In the genomic region with DNA sequence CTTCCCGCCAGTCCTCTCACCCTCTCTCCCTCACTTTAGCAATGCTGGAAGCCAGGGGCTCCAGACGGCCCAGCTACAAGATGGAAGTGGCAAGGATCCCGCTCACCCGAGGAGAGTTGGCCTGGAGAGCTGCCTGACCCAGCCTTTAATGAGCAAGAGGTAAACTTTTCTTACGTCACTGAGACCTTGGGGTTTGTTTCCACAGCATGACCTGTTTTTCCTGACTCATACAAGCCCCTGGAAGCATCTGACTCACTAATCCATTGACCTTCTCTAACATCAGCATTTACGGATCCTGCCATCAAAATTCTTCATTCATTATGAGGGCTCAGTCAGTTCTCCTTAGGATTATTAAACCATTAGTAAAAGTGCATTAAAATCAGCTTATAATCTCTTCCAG, we compare ENCODE assay signal across 11 cellular contexts.
DNase-seq lines count a peak whose midpoint lies in the region; ATAC-seq and TF ChIP-seq lines count a peak whose summit lies in the region.
"Had no signal": no experiment of that assay in that cellular context is flagged by ENCODE, and none has a peak within 500 bp of the region (broad histone marks: within the 10 kb centered on the region; RNA-seq: fewer than 3 reads in every experiment).

No MANE protein-coding gene starts in this region.

- H3K9ac ChIP-seq in mesenchymal stem cell (ENCODE audit: low read length) = peak overlapping the region; percentile 65

- no peaks in the 10 kb centered on the region for H3K9me3 ChIP-seq in mesenchymal stem cell (ENCODE audit: control insufficient read depth, low read length)

- peak overlapping the region; percentile 41 for H3K27ac ChIP-seq in mesenchymal stem cell (ENCODE audit: low read length, poor library complexity, severe bottlenecking)

- no peak overlapping the region for H3K18ac ChIP-seq in mesenchymal stem cell (ENCODE audit: low read depth in 1 of 2, low read length in 2 of 2)

- ATAC-seq in HG03095 (IDR thresholded peaks at IDR 0.05; ENCODE audit: unreplicated experiment) = no peak

- H3K36me3 ChIP-seq in BJ (ENCODE audit: control insufficient read depth, insufficient read depth, low read length) = no peaks in the 10 kb centered on the region
- no peaks in the 10 kb centered on the region for H3K36me3 ChIP-seq in mesenchymal stem cell (ENCODE audit: control insufficient read depth in 1 of 2, insufficient read depth in 2 of 2, low read depth in 1 of 2, low read length in 2 of 2)

- H3K4me1 ChIP-seq in mesenchymal stem cell (ENCODE audit: control insufficient read depth, insufficient read depth, low read depth, low read length) = peaks cover 20% of the 10 kb centered on the region

- no peak overlapping the region for H3K23ac ChIP-seq in mesenchymal stem cell (ENCODE audit: low read length in 2 of 2)

- POLR2A ChIA-PET in BJ (lab: Charles Lee) = no interaction called here

- no peak overlapping the region for H3K4ac ChIP-seq in mesenchymal stem cell (ENCODE audit: low read depth in 1 of 2, low read length in 2 of 2)

- no peak overlapping the region for H2BK120ac ChIP-seq in mesenchymal stem cell (ENCODE audit: low read depth, low read length)

- no peak overlapping the region for H2AK5ac ChIP-seq in mesenchymal stem cell (ENCODE audit: low read length, severe bottlenecking)

- no peak overlapping the region for H4K8ac ChIP-seq in mesenchymal stem cell (ENCODE audit: low read length)

- CTCF ChIA-PET in BJ (lab: Yijun Ruan, JAX) = interaction anchor here (0.9 to 6.5 kb wide), 2 partner anchors 40 to 1032 kb away, joined by 3 to 71 read pairs; no protein-coding TSS in a partner anchor

- H2BK15ac ChIP-seq in mesenchymal stem cell (ENCODE audit: low read depth, poor library complexity, severe bottlenecking) = no peak overlapping the region

- no peaks in the 10 kb centered on the region for H3K79me1 ChIP-seq in mesenchymal stem cell (replicated peaks; ENCODE audit: low read length, poor library complexity, severe bottlenecking)

- no peak overlapping the region for H2AFZ ChIP-seq in mesenchymal stem cell (ENCODE audit: low read depth, low read length)

- WGBS in mesenchymal stem cell = 27% methylated on average over 6 of the region's 6 CpGs

- H3K27me3 ChIP-seq in BJ (ENCODE audit: control insufficient read depth, insufficient read depth, low read length) (no peaks in the 10 kb centered on the region), mesenchymal stem cell (ENCODE audit: control insufficient read depth in 1 of 2, insufficient read depth in 1 of 2, low read length in 2 of 2) (no peaks in the 10 kb centered on the region)

- H3K4me2 ChIP-seq in mesenchymal stem cell (ENCODE audit: low read length, poor library complexity, severe bottlenecking) = no peak overlapping the region

- H2BK12ac ChIP-seq in mesenchymal stem cell (ENCODE audit: low read length in 2 of 2) = no peak overlapping the region

- H3K4me3 ChIP-seq in BJ (ENCODE audit: low read depth, low read length) (no peak overlapping the region), cardiac fibroblast (replicated peaks in 1 of 2; ENCODE audit: low read depth in 2 of 2, low read length in 2 of 2) (no peak overlapping the region), mesenchymal stem cell (ENCODE audit: insufficient read depth in 1 of 2, low read depth in 1 of 2, low read length in 2 of 2) (no peak overlapping the region)

- TF ChIP-seq CTCF in BJ (IDR thresholded peaks at IDR 0.05; ENCODE audit: insufficient read depth, low read depth, low read length) = no peak
- no peak for TF ChIP-seq CTCF in cardiac fibroblast (IDR thresholded peaks at IDR 0.05; ENCODE audit: low read depth, low read length)

- peak; percentile 58 for DNase-seq in BJ (ENCODE audit: low read depth)
- peak; percentile 88 for DNase-seq in NCI-H226
- DNase-seq in cardiac fibroblast (ENCODE audit: low read depth in 2 of 2) = peak; percentile 93 to 98
- DNase-seq in mesenchymal stem cell = peak; percentile 94
- DNase-seq in activated naive CD4-positive, alpha-beta T cell (lab: John Stamatoyannopoulos, UW) = no peak
- DNase-seq in iPS-NIHi11 (ENCODE audit: low spot score) = no peak
- DNase-seq in effector CD4-positive, alpha-beta T cell = no peak
- DNase-seq: retina; stimulated activated naive CD4-positive, alpha-beta T cell treated with Interleukin-2 at 50 U/mL for 16 hours; T-helper 2 cell had no signal

- H4K91ac ChIP-seq in mesenchymal stem cell (ENCODE audit: low read length) = no peak overlapping the region

- no peak overlapping the region for H2BK5ac ChIP-seq in mesenchymal stem cell (ENCODE audit: low read depth, low read length, poor library complexity, severe bottlenecking)

- no peak overlapping the region for H3K14ac ChIP-seq in mesenchymal stem cell (ENCODE audit: low read length in 2 of 2)

Comparison
In these comparisons a context has a peak if more than half of its experiments do, and no peak if none do; other contexts are left out.
1. DNase-seq: peak in BJ (single experiment), NCI-H226 (single experiment), cardiac fibroblast (2 of 2) and mesenchymal stem cell (single experiment); none in activated naive CD4-positive, alpha-beta T cell (0 of 4), iPS-NIHi11 (single experiment) and effector CD4-positive, alpha-beta T cell (single experiment).